Comparison of ENCODE assay signal across 15 cellular contexts in genomic region chr18:31273812-31274527, GRCh38. TPM values are rescaled to one million over a fixed set of nuclear protein-coding genes. Genes with fewer than 3 reads are reported as not detected.
DNase-seq lines count a peak whose midpoint lies in the region; ATAC-seq and TF ChIP-seq lines count a peak whose summit lies in the region.
"Had no signal": no experiment of that assay in that cellular context is flagged by ENCODE, and none has a peak within 500 bp of the region (broad histone marks: within the 10 kb centered on the region; RNA-seq: fewer than 3 reads in every experiment).

No MANE protein-coding gene starts in this region.

- TF ChIP-seq EP300 in Ishikawa (IDR thresholded peaks at IDR 0.05; ENCODE audit: borderline replicate concordance): no peak

- 0 out of 2 replicates have a peak, but pooled peaks have one; percentile 7 for TF ChIP-seq RAD21 in Ishikawa (IDR thresholded peaks at IDR 0.05; ENCODE audit: low read depth)

- H3K27ac ChIP-seq in right cardiac atrium (ENCODE audit: low read length) (peak overlapping the region; percentile 45), skin epidermis (peak overlapping the region in 16 of 21 experiments; percentile 5 to 77 (median 63))
- H3K27ac ChIP-seq: vagina had no signal

- intact Hi-C loops in right cardiac atrium (cut with DNase I): no loop called here

- no peak for ATAC-seq in right cardiac atrium
- ATAC-seq in HG02870 (IDR thresholded peaks at IDR 0.05; ENCODE audit: unreplicated experiment): no peak
- ATAC-seq: T-cell had no signal

- H3K4me1 ChIP-seq in right cardiac atrium (ENCODE audit: control insufficient read depth, insufficient read depth, low read length): no peaks in the 10 kb centered on the region

- 58% methylated on average over 5 of the region's 5 CpGs for WGBS in right cardiac atrium

- H3K4me3 ChIP-seq in right cardiac atrium (ENCODE audit: low read length) (no peak overlapping the region), skin epidermis (no peak overlapping the region)
- H3K4me3 ChIP-seq: vagina had no signal

- no peaks in the 10 kb centered on the region for H3K9me3 ChIP-seq in right cardiac atrium (ENCODE audit: control insufficient read depth, low read length)
- H3K9me3 ChIP-seq: vagina had no signal

- no peaks in the 10 kb centered on the region for H3K27me3 ChIP-seq in right cardiac atrium (ENCODE audit: control insufficient read depth, insufficient read depth)
- H3K27me3 ChIP-seq: vagina had no signal

- peak; percentile 34 for DNase-seq in NCI-H774 (lab: John Stamatoyannopoulos, UW)
- DNase-seq in right cardiac atrium: no peak
- DNase-seq in HuH-7.5 (ENCODE audit: low spot score): no peak
- DNase-seq in NCI-H524 treated with DMSO at 0.1 percent for 48 hours (lab: John Stamatoyannopoulos, UW): no peak
- DNase-seq: activated naive CD4-positive, alpha-beta T cell treated with Interleukin-2 at 50 U/mL for 16 hours; activated T-cell treated with anti-CD3 and anti-CD28 coated beads for 4 hours; aorta; Kasumi-1; NCI-H1436; T-cell had no signal

TF ChIP-seq in Ishikawa, 13 proteins besides CTCF, POLR2A, EP300 and RAD21:
- no peak for TF ChIP-seq TEAD4 (IDR thresholded peaks at IDR 0.05)
- 0 out of 2 replicates have a peak, but pooled peaks have one; percentile 16 for TF ChIP-seq NFIC (IDR thresholded peaks at IDR 0.05)

RNA-seq across cellular contexts. Expression of gene DSG1, which starts 44.0 kb away (rescaled TPM):
- total RNA-seq in right cardiac atrium: 1 to 10 TPM in 3 of 4 donors, under 1 TPM in 1; 0.89 to 4.3 (median 2.3) TPM
- polyA plus RNA-seq in right cardiac atrium: 0.34 TPM
- total RNA-seq: aorta, T-cell had no signal
- polyA plus RNA-seq: aorta, BJ had no signal
